14 cellular contexts compared by ENCODE assay signal in genomic region chr20:49288250-49288751, GRCh38. TPM values are rescaled to one million over a fixed set of nuclear protein-coding genes. Genes with fewer than 3 reads are reported as not detected.
DNase-seq lines count a peak whose midpoint lies in the region; ATAC-seq, FAIRE-seq and TF ChIP-seq lines count a peak whose summit lies in the region.
"Had no signal": no experiment of that assay in that cellular context is flagged by ENCODE, and none has a peak within 500 bp of the region (broad histone marks: within the 10 kb centered on the region; RNA-seq: fewer than 3 reads in every experiment).

No MANE protein-coding gene starts in this region.

- DNase-seq in DMS53 (lab: John Stamatoyannopoulos, UW) (peak; percentile 58), DMS53 treated with DMSO at 0.1 percent for 48 hours (lab: John Stamatoyannopoulos, UW; ENCODE audit: unreplicated experiment) (no peak), K562 (ENCODE audit: extremely low read depth in 1 of 4, low spot score in 3 of 4) (peak in 1 of 4 experiments; percentile 19), osteoblast (ENCODE audit: insufficient read length, low spot score, missing footprints) (peak; percentile 64), lower leg skin (ENCODE audit: low spot score in 2 of 2) (no peak), esophagus muscularis mucosa (ENCODE audit: extremely low spot score) (no peak), neuronal stem cell (ENCODE audit: low spot score) (no peak)
- DNase-seq: activated CD4-positive, alpha-beta T cell treated with anti-CD3 and anti-CD28 coated beads for 48 hours; heart left ventricle; NCI-H774; testis had no signal

- TF ChIP-seq EP300 in K562 (IDR thresholded peaks at IDR 0.05; ENCODE audit: low read length), result no peak
- no peak for TF ChIP-seq EP300 in esophagus muscularis mucosa (IDR thresholded peaks at IDR 0.05)

- H3K79me1 ChIP-seq in neuronal stem cell (ENCODE audit: low read depth, low read length), result peaks cover 1% of the 10 kb centered on the region

- TF ChIP-seq RAD21 in K562 (CRISPR knock-in tag; conservative IDR thresholded peaks at IDR 0.05 in 1 of 2, IDR thresholded peaks at IDR 0.05 in 1 of 2), result no peak

- no peak for FAIRE-seq in K562 (lab: Jason Lieb, UNC)
- FAIRE-seq: endometrium had no signal

- H3K9ac ChIP-seq in KMS-11, result no peak overlapping the region
- no peak overlapping the region for H3K9ac ChIP-seq in K562 (ENCODE audit: insufficient read depth in 1 of 2, low read depth in 2 of 2, low read length in 2 of 2)
- H3K9ac ChIP-seq in neuronal stem cell (ENCODE audit: low read depth, low read length, poor library complexity), result no peak overlapping the region

- H2AK5ac ChIP-seq in neuronal stem cell (ENCODE audit: low read depth, low read length), result no peak overlapping the region

- no peak overlapping the region for H2BK15ac ChIP-seq in neuronal stem cell (ENCODE audit: low read length)

- no peak overlapping the region for H2BK5ac ChIP-seq in neuronal stem cell (ENCODE audit: low read length)

- ATAC-seq in K562, result no peak
- ATAC-seq: heart left ventricle had no signal

- H3K27me3 ChIP-seq in KMS-11 (ENCODE audit: insufficient read depth, low read depth) (no peaks in the 10 kb centered on the region), K562 (ENCODE audit: control insufficient read depth in 2 of 2, insufficient read depth in 2 of 2, low read length in 2 of 2) (no peaks in the 10 kb centered on the region), osteoblast (ENCODE audit: insufficient read depth, low read length) (no peaks in the 10 kb centered on the region), esophagus muscularis mucosa (no peaks in the 10 kb centered on the region), neuronal stem cell (ENCODE audit: control insufficient read depth in 3 of 3, insufficient read depth in 3 of 3, low read depth in 1 of 3, low read length in 3 of 3) (no peaks in the 10 kb centered on the region)
- H3K27me3 ChIP-seq: heart left ventricle, testis had no signal

- POLR2A ChIA-PET in K562 (lab: Yijun Ruan, JAX), result interaction anchor here (0.5 to 2.5 kb wide), 7 partner anchors 9 to 1573 kb away, joined by 3 to 24 read pairs (median 3); partner anchors contain the start of gene ZNFX1

- H3K18ac ChIP-seq in neuronal stem cell (ENCODE audit: low read length), result no peak overlapping the region

- BruUV-seq in K562 (replicated peaks; lab: Mats Ljungman, UMichigan), result no TSS peak

- H2AFZ ChIP-seq in KMS-11 (ENCODE audit: low read depth) (no peak overlapping the region), K562 (ENCODE audit: low read depth, low read length) (no peak overlapping the region), osteoblast (ENCODE audit: low read length) (no peak overlapping the region), neuronal stem cell (ENCODE audit: low read length) (no peak overlapping the region)

- TF ChIP-seq CTCF in KMS-11 (conservative IDR thresholded peaks at IDR 0.05; ENCODE audit: low read depth, low read length) (no peak), K562 (IDR thresholded peaks at IDR 0.05 in 2 of 3, conservative IDR thresholded peaks at IDR 0.05 in 1 of 3; ENCODE audit: insufficient read depth in 2 of 3, low read depth in 1 of 3, low read length in 3 of 3) (no peak), osteoblast (IDR thresholded peaks at IDR 0.05; ENCODE audit: extremely low read depth, low read depth, low read length) (no peak), lower leg skin (IDR thresholded peaks at IDR 0.05) (no peak), esophagus muscularis mucosa (IDR thresholded peaks at IDR 0.05) (no peak)

- no peak overlapping the region for H2BK120ac ChIP-seq in neuronal stem cell (ENCODE audit: low read depth, low read length)

- peaks cover 56% of the 10 kb centered on the region for H3K36me3 ChIP-seq in KMS-11 (ENCODE audit: insufficient read depth)
- peaks cover 79% of the 10 kb centered on the region for H3K36me3 ChIP-seq in K562 (ENCODE audit: control insufficient read depth, insufficient read depth, low read length)
- H3K36me3 ChIP-seq in osteoblast (ENCODE audit: insufficient read depth, low read length), result peaks cover 82% of the 10 kb centered on the region
- peaks cover 57 to 98% (median 94%) of the 10 kb centered on the region in 4 donors for H3K36me3 ChIP-seq in esophagus muscularis mucosa
- peaks cover 67 to 89% of the 10 kb centered on the region in 2 donors for H3K36me3 ChIP-seq in neuronal stem cell (replicated peaks in 1 of 2; ENCODE audit: control insufficient read depth in 2 of 2, insufficient read depth in 2 of 2, low read length in 2 of 2)

- peaks cover 12% of the 10 kb centered on the region for H3K9me1 ChIP-seq in K562 (ENCODE audit: control insufficient read depth, insufficient read depth, low read length)

- H3K23ac ChIP-seq in neuronal stem cell (ENCODE audit: low read depth, low read length, poor library complexity), result no peak overlapping the region

- no peak overlapping the region for H4K8ac ChIP-seq in neuronal stem cell (ENCODE audit: low read depth, low read length)

- H4K91ac ChIP-seq in neuronal stem cell (ENCODE audit: low read depth, low read length, poor library complexity), result no peak overlapping the region

- H3K4ac ChIP-seq in neuronal stem cell (ENCODE audit: low read length), result no peak overlapping the region

- peaks cover 60% of the 10 kb centered on the region for H4K20me1 ChIP-seq in KMS-11 (ENCODE audit: insufficient read depth)
- H4K20me1 ChIP-seq in K562 (replicated peaks; ENCODE audit: control insufficient read depth, insufficient read depth, low read length), result peaks cover 65% of the 10 kb centered on the region
- H4K20me1 ChIP-seq in osteoblast (ENCODE audit: insufficient read depth, low read length), result peaks cover 82% of the 10 kb centered on the region

- no peak overlapping the region for H3K14ac ChIP-seq in neuronal stem cell (ENCODE audit: low read length)

- intact Hi-C loops in K562 (cut with micrococcal nuclease), result no loop called here
- intact Hi-C loops in lower leg skin (cut with DNase I; ENCODE audit: low total_unique reads), result no loop called here
- intact Hi-C loops in esophagus muscularis mucosa (cut with DNase I), result no loop called here

- WGBS in K562 (ENCODE audit: insufficient coverage, low coverage, missing lambda C conversion rate), result 90% methylated on average over 2 of the region's 2 CpGs
- 86 to 88% methylated on average over 2 of the region's 2 CpGs for WGBS in lower leg skin, 2 donors
- 85% methylated on average over 2 of the region's 2 CpGs for WGBS in esophagus muscularis mucosa
- WGBS in neuronal stem cell (ENCODE audit: extremely low coverage in 2 of 2, insufficient read length in 2 of 2, insufficient replicate concordance in 1 of 2), 2 donors, result no CpG with 5 or more reads among the region's 2 CpGs

- peak; percentile 71 for TF ChIP-seq POLR2A in K562 (conservative IDR thresholded peaks at IDR 0.05)
- TF ChIP-seq POLR2A in lower leg skin (IDR thresholded peaks at IDR 0.05), result no peak
- TF ChIP-seq POLR2A in esophagus muscularis mucosa (IDR thresholded peaks at IDR 0.05; ENCODE audit: low read depth), result no peak

- in situ Hi-C loops in K562 (cut with MboI), result no loop called here

- no peak overlapping the region for H2BK12ac ChIP-seq in neuronal stem cell (ENCODE audit: low read length)

- no peaks in the 10 kb centered on the region; the same call in 1 of the 2 replicates for H3K9me3 ChIP-seq in K562 (replicated peaks; ENCODE audit: control insufficient read depth, insufficient read depth, low read depth, low read length)
- peaks cover 13% of the 10 kb centered on the region for H3K9me3 ChIP-seq in osteoblast (ENCODE audit: low read depth, low read length)
- H3K9me3 ChIP-seq in esophagus muscularis mucosa, result peaks cover 5 to 42% (median 20%) of the 10 kb centered on the region in 4 donors
- H3K9me3 ChIP-seq in neuronal stem cell (replicated peaks in 1 of 2; ENCODE audit: control insufficient read depth in 2 of 2, insufficient read depth in 1 of 2, low read depth in 1 of 2, low read length in 2 of 2), result peaks cover 33 to 52% of the 10 kb centered on the region in 2 donors
- H3K9me3 ChIP-seq: testis had no signal

- H3K27ac ChIP-seq in KMS-11, result peak overlapping the region; percentile 2; the same call in 1 of the 2 replicates
- H3K27ac ChIP-seq in K562 (ENCODE audit: extremely low read depth, low read depth, low read length), result peak overlapping the region; percentile 66
- peak overlapping the region; percentile 14 for H3K27ac ChIP-seq in osteoblast (ENCODE audit: low read depth, low read length)
- H3K27ac ChIP-seq in esophagus muscularis mucosa (replicated peaks in 1 of 4), result no peak overlapping the region
- no peak overlapping the region for H3K27ac ChIP-seq in neuronal stem cell (replicated peaks; ENCODE audit: low read length)
- H3K27ac ChIP-seq: heart left ventricle, testis had no signal

- peaks cover 8% of the 10 kb centered on the region for H3K4me1 ChIP-seq in KMS-11 (ENCODE audit: low read depth, poor library complexity, severe bottlenecking)
- peaks cover 7 to 41% of the 10 kb centered on the region in 2 experiments; a peak in 4 of 5 replicates for H3K4me1 ChIP-seq in K562 (replicated peaks in 1 of 2; ENCODE audit: control insufficient read depth in 2 of 2, insufficient read depth in 2 of 2, low read length in 2 of 2)
- peaks cover 36% of the 10 kb centered on the region for H3K4me1 ChIP-seq in osteoblast (ENCODE audit: insufficient read depth, low read length)
- H3K4me1 ChIP-seq in esophagus muscularis mucosa, result peaks cover 4 to 28% (median 13%) of the 10 kb centered on the region in 4 donors
- no peaks in the 10 kb centered on the region for H3K4me1 ChIP-seq in neuronal stem cell (ENCODE audit: control insufficient read depth in 2 of 2, insufficient read depth in 1 of 2, low read depth in 1 of 2, low read length in 2 of 2)
- H3K4me1 ChIP-seq: testis had no signal

- CTCF ChIA-PET in K562 (lab: Yijun Ruan, JAX; ENCODE audit: low intra/inter-chr PET ratio), result no interaction called here

- peaks cover 39% of the 10 kb centered on the region for H3K79me2 ChIP-seq in KMS-11 (ENCODE audit: insufficient read depth, low read depth)
- peaks cover 57% of the 10 kb centered on the region for H3K79me2 ChIP-seq in K562 (ENCODE audit: control insufficient read depth, insufficient read depth, low read length)
- H3K79me2 ChIP-seq in osteoblast (ENCODE audit: insufficient read depth, low read length), result peaks cover 39% of the 10 kb centered on the region

- H3K4me3 ChIP-seq in KMS-11 (IDR thresholded peaks at IDR 0.05; ENCODE audit: insufficient read depth, low read depth, low read length) (no peak overlapping the region), K562 (no peak overlapping the region), osteoblast (ENCODE audit: insufficient read depth, low read length) (no peak overlapping the region), lower leg skin (ENCODE audit: low read depth, poor library complexity, severe bottlenecking) (no peak overlapping the region), esophagus muscularis mucosa (no peak overlapping the region), neuronal stem cell (ENCODE audit: low read length in 2 of 2) (no peak overlapping the region)
- H3K4me3 ChIP-seq: heart left ventricle, lung, testis had no signal

- no peak overlapping the region for H3K4me2 ChIP-seq in KMS-11
- H3K4me2 ChIP-seq in K562 (ENCODE audit: insufficient read depth, low read length), result no peak overlapping the region
- H3K4me2 ChIP-seq in osteoblast (ENCODE audit: insufficient read depth, low read length), result no peak overlapping the region
- H3K4me2 ChIP-seq in neuronal stem cell (ENCODE audit: insufficient read depth, low read length, poor library complexity, severe bottlenecking), result no peak overlapping the region

RNA-seq across cellular contexts. Expression of gene ZNFX1, which starts 10.4 kb away (rescaled TPM):
- total RNA-seq in K562 (2011; cell fraction: chromatin; rRNA removed; ENCODE audit: low replicate concordance), result 34.0 and 34.5 TPM in 2 replicates
- 14.8 and 15.7 TPM in 2 replicates for total RNA-seq in K562 (2011; cell fraction: nucleolus; rRNA removed)
- total RNA-seq in K562 (2011; cell fraction: nucleoplasm; rRNA removed), result 12.4 and 17.1 TPM in 2 replicates
- total RNA-seq in K562 (2014; rRNA removed), result 10.3 and 12.4 TPM in 2 replicates
- 11.9 and 13.5 TPM in 2 replicates for total RNA-seq in K562 (2014; rRNA removed; fragmentation: Illumina TruSeq; extraction: Trizol)
- total RNA-seq in K562 (2015; rRNA removed; fragmentation: Illumina TruSeq; extraction: Trizol), result 12.4 and 13.8 TPM in 2 replicates
- 11.9 and 13.4 TPM in 2 replicates for total RNA-seq in K562 (2021)
- polyA plus RNA-seq in K562 (2011; rRNA removed), result 2.5 and 3.8 TPM in 2 replicates
- polyA plus RNA-seq in K562 (2011; cell fraction: cytosol; rRNA removed), result 3.5 and 4.1 TPM in 2 replicates
- polyA plus RNA-seq in K562 (2011; cell fraction: nucleus; rRNA removed), result 3.0 and 7.0 TPM in 2 replicates
- 6.0 and 6.5 TPM in 2 replicates for polyA plus RNA-seq in K562 (2012)
- polyA plus RNA-seq in K562 (2014; fragmentation: Illumina TruSeq; extraction: Trizol), result 10.4 and 11.6 TPM in 2 replicates
- polyA plus RNA-seq in K562 (2014; fragmentation: Nextera tagmentation; extraction: Ambion mirVana), result 1 to 10 TPM; 4.4 to 4.9 TPM
- 7.2 and 7.6 TPM in 2 replicates for polyA plus RNA-seq in K562 (2014; rRNA removed)
- 15.4 and 15.9 TPM in 2 replicates for polyA minus RNA-seq in K562 (2011; rRNA and poly(A)+ RNA removed)
- 5.7 and 9.7 TPM in 2 replicates for polyA minus RNA-seq in K562 (2011; cell fraction: cytosol; rRNA and poly(A)+ RNA removed)
- polyA minus RNA-seq in K562 (2011; cell fraction: nucleus; rRNA and poly(A)+ RNA removed), result 9.0 and 12.0 TPM in 2 replicates
- 56.6 and 61.5 TPM in 2 replicates for total RNA-seq in osteoblast
- total RNA-seq in lower leg skin, result 10 to 100 TPM; 26.0 to 31.4 (median 28.1) TPM
- 10 to 100 TPM; 35.7 to 46.7 (median 41.3) TPM for total RNA-seq in esophagus muscularis mucosa
- 2.4 TPM for polyA plus RNA-seq in neuronal stem cell (2013, experiment 1 of 2)
- 2.2 TPM for polyA plus RNA-seq in neuronal stem cell (2013, experiment 2 of 2)

Comparison
In these comparisons a context has a peak if more than half of its experiments do, and no peak if none do; other contexts are left out.
1. DNase-seq: peak in DMS53 (single experiment) and osteoblast (single experiment); none in DMS53 treated with DMSO at 0.1 percent for 48 hours (single experiment), lower leg skin (0 of 2), esophagus muscularis mucosa (single experiment) and neuronal stem cell (single experiment).
2. H3K27ac ChIP-seq: peak in KMS-11 (single experiment), K562 (single experiment) and osteoblast (single experiment); none in esophagus muscularis mucosa (0 of 4) and neuronal stem cell (single experiment).